In genomic region chr12:27094726-27095125, GRCh38 we compare ENCODE assay signal across 16 cellular contexts. TPM values are rescaled to one million over a fixed set of nuclear protein-coding genes. Genes with fewer than 3 reads are reported as not detected.
DNase-seq lines count a peak whose midpoint lies in the region; ATAC-seq and TF ChIP-seq lines count a peak whose summit lies in the region.
"Had no signal": no experiment of that assay in that cellular context is flagged by ENCODE, and none has a peak within 500 bp of the region (broad histone marks: within the 10 kb centered on the region; RNA-seq: fewer than 3 reads in every experiment).

No MANE protein-coding gene starts in this region.

- CTCF ChIA-PET in PC-9 (lab: Charles Lee): no interaction called here

- TF ChIP-seq POLR2A in testis (IDR thresholded peaks at IDR 0.05): no peak

- no peaks in the 10 kb centered on the region for H3K9me3 ChIP-seq in testis
- peaks cover 5% of the 10 kb centered on the region; the same call in 1 of the 2 replicates for H3K9me3 ChIP-seq in PC-9 (ENCODE audit: insufficient read depth, low read depth)
- H3K9me3 ChIP-seq: Caco-2, SJSA1 had no signal

- WGBS in testis, 2 donors: 53 to 61% methylated on average over 3 of the region's 3 CpGs

- H3K27me3 ChIP-seq in testis: no peaks in the 10 kb centered on the region
- no peaks in the 10 kb centered on the region for H3K27me3 ChIP-seq in PC-9 (ENCODE audit: insufficient read depth, low read depth)
- H3K27me3 ChIP-seq: SJSA1 had no signal

- no peak for TF ChIP-seq CTCF in testis (IDR thresholded peaks at IDR 0.05)
- no peak for TF ChIP-seq CTCF in PC-9 (conservative IDR thresholded peaks at IDR 0.05)

- H3K4me1 ChIP-seq in testis (no peaks in the 10 kb centered on the region), PC-9 (replicated peaks; ENCODE audit: insufficient read depth) (no peaks in the 10 kb centered on the region)
- H3K4me1 ChIP-seq: Caco-2, SJSA1 had no signal

- peaks cover 5% of the 10 kb centered on the region for H3K9me3 Mint-ChIP-seq in stimulated activated effector memory CD8-positive, alpha-beta T cell treated with anti-CD3 and anti-CD28 coated beads, Interleukin-12 subunit alpha, Interleukin-12 subunit beta, amount 100 ng/mL, for 72 hours

- BruUV-seq in PC-9 (replicated peaks; lab: Mats Ljungman, UMichigan): no TSS peak

- no peaks in the 10 kb centered on the region for H3K4me1 Mint-ChIP-seq in stimulated activated effector memory CD8-positive, alpha-beta T cell treated with anti-CD3 and anti-CD28 coated beads, Interleukin-12 subunit alpha, Interleukin-12 subunit beta, amount 100 ng/mL, for 72 hours
- H3K4me1 Mint-ChIP-seq: central memory CD8-positive, alpha-beta T cell; neural crest cell had no signal

- no peaks in the 10 kb centered on the region for H4K20me1 ChIP-seq in PC-9 (ENCODE audit: insufficient read depth)

- no peak overlapping the region for H2AFZ ChIP-seq in PC-9

- no peak overlapping the region for H3K4me2 ChIP-seq in PC-9

- no peak overlapping the region for H3K4me3 Mint-ChIP-seq in stimulated activated effector memory CD8-positive, alpha-beta T cell treated with anti-CD3 and anti-CD28 coated beads, Interleukin-12 subunit alpha, Interleukin-12 subunit beta, amount 100 ng/mL, for 72 hours
- H3K4me3 Mint-ChIP-seq: central memory CD8-positive, alpha-beta T cell; neural crest cell had no signal

- H3K27ac Mint-ChIP-seq in stimulated activated effector memory CD8-positive, alpha-beta T cell treated with anti-CD3 and anti-CD28 coated beads, Interleukin-12 subunit alpha, Interleukin-12 subunit beta, amount 100 ng/mL, for 72 hours: no peak overlapping the region

- no peaks in the 10 kb centered on the region for H3K36me3 ChIP-seq in testis (ENCODE audit: low read depth, missing control alignments)
- H3K36me3 ChIP-seq in PC-9 (ENCODE audit: low read depth): no peaks in the 10 kb centered on the region
- H3K36me3 ChIP-seq: SJSA1 had no signal

- H3K27ac ChIP-seq in testis (no peak overlapping the region), PC-9 (no peak overlapping the region)
- H3K27ac ChIP-seq: SJSA1 had no signal

- intact Hi-C loops in testis (cut with DNase I; ENCODE audit: low total_unique reads): no loop called here
- intact Hi-C loops in PC-9 (cut with micrococcal nuclease; ENCODE audit: unreplicated experiment): no loop called here

- ATAC-seq in GM18519 (IDR thresholded peaks at IDR 0.05; ENCODE audit: low FRiP score, unreplicated experiment) (peak; percentile 72), GM21526 (IDR thresholded peaks at IDR 0.05; ENCODE audit: low FRiP score, unreplicated experiment) (peak; percentile 81), HG03378 (IDR thresholded peaks at IDR 0.05; ENCODE audit: unreplicated experiment) (peak; percentile 75), HG03045 (IDR thresholded peaks at IDR 0.05; ENCODE audit: unreplicated experiment) (no peak)
- ATAC-seq in stimulated activated effector memory CD8-positive, alpha-beta T cell treated with anti-CD3 and anti-CD28 coated beads, Interleukin-12 subunit alpha, Interleukin-12 subunit beta, amount 100 ng/mL, for 72 hours: no peak
- ATAC-seq: K562 had no signal

- POLR2A ChIA-PET in PC-9 (lab: Charles Lee; ENCODE audit: unreplicated experiment): no interaction called here

- H3K79me2 ChIP-seq in PC-9 (ENCODE audit: low read depth): no peaks in the 10 kb centered on the region

- H3F3A ChIP-seq in PC-9 (ENCODE audit: insufficient read depth, low read depth): no peaks in the 10 kb centered on the region

- H3K4me3 ChIP-seq in testis: no peak overlapping the region
- H3K4me3 ChIP-seq in PC-9: no peak overlapping the region
- H3K4me3 ChIP-seq: K562, SJSA1 had no signal

- H3K9me2 ChIP-seq in PC-9 (ENCODE audit: insufficient read depth): no peaks in the 10 kb centered on the region

- H3K36me3 Mint-ChIP-seq in stimulated activated effector memory CD8-positive, alpha-beta T cell treated with anti-CD3 and anti-CD28 coated beads, Interleukin-12 subunit alpha, Interleukin-12 subunit beta, amount 100 ng/mL, for 72 hours: no peaks in the 10 kb centered on the region

- DNase-seq in germinal center (ENCODE audit: low spot score) (peak; percentile 47), testis (no peak), PC-9 (no peak)
- DNase-seq in stimulated activated effector memory CD8-positive, alpha-beta T cell treated with anti-CD3 and anti-CD28 coated beads, Interleukin-12 subunit alpha, Interleukin-12 subunit beta, amount 100 ng/mL, for 72 hours (ENCODE audit: low spot score in 2 of 2): no peak
- DNase-seq: activated CD4-positive, alpha-beta T cell treated with anti-CD3 and anti-CD28 coated beads for 48 hours; activated gamma-delta T cell treated with Interleukin-2 at 50 U/mL for 16 hours; Caco-2; small intestine had no signal

RNA-seq across cellular contexts. Expression of gene C12orf71, which starts 12.3 kb away (rescaled TPM):
- under 1 TPM in 1 of 2 donors, not detected in 1; 0.81 TPM for total RNA-seq in testis
- 4.5 TPM for polyA plus RNA-seq in testis (ENCODE audit: insufficient read depth, low read depth, low replicate concordance)
- total RNA-seq in PC-9 (2021): not detected in 2 replicates
- total RNA-seq: Caco-2, K562, neural crest cell, SJSA1 had no signal
- polyA plus RNA-seq: K562, small intestine had no signal

Comparison
In these comparisons a context has a peak if more than half of its experiments do, and no peak if none do; other contexts are left out.
1. ATAC-seq: peak in GM18519 (single experiment), GM21526 (single experiment) and HG03378 (single experiment); none in stimulated activated effector memory CD8-positive, alpha-beta T cell treated with anti-CD3 and anti-CD28 coated beads, Interleukin-12 subunit alpha, Interleukin-12 subunit beta, amount 100 ng/mL, for 72 hours (single experiment) and HG03045 (single experiment).